In the genomic region with DNA sequence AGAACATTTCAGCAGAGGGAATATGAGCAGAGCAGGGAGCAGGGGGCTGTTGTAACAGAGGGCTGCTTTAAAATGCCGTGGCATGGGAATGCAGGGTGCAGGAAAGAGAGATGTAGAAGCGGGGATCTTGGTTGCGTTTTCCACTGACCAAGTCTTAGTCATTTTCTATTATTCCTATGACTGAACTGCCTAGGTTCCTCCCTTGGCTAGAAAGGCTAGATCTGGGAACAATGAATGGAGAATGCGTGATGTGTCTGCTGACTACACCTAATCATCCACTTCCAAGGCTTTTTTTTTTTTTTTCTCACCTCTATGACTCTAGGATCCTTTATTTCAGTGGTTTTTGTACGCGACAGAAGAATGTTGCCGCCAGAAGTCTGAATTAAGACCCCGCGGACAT, we compare ENCODE assay signal across 16 cellular contexts.
DNase-seq lines count a peak whose midpoint lies in the region; ATAC-seq, FAIRE-seq and TF ChIP-seq lines count a peak whose summit lies in the region.
"Had no signal": no experiment of that assay in that cellular context is flagged by ENCODE, and none has a peak within 500 bp of the region (broad histone marks: within the 10 kb centered on the region; RNA-seq: fewer than 3 reads in every experiment).

No MANE protein-coding gene starts in this region.

- H4K20me1 ChIP-seq in mammary epithelial cell (ENCODE audit: insufficient read depth, low read length) (no peaks in the 10 kb centered on the region), HepG2 (ENCODE audit: insufficient read depth, low read length) (no peaks in the 10 kb centered on the region)
- H4K20me1 ChIP-seq: BLaER1 treated with 17β-estradiol and CSF1 and Interleukin-3, amounts not matched to agents 10 nM and 100 nM had no signal

- 84% methylated on average over 9 of the region's 9 CpGs for WGBS in mammary epithelial cell (ENCODE audit: low coverage, missing lambda C conversion rate)
- WGBS in HepG2 (ENCODE audit: low lambda C conversion rate) = 84% methylated on average over 9 of the region's 9 CpGs

- H3K27me3 ChIP-seq in mammary epithelial cell (ENCODE audit: insufficient read depth, low read length) (no peaks in the 10 kb centered on the region), HepG2 (ENCODE audit: control insufficient read depth in 1 of 2, insufficient read depth in 2 of 2, low read length in 2 of 2) (0 out of 5 replicates have a peak, but pooled peaks cover 0 to 4% of the 10 kb centered on the region in 2 experiments), parathyroid adenoma (ENCODE audit: control insufficient read depth, insufficient read depth, low read length) (no peaks in the 10 kb centered on the region)
- H3K27me3 ChIP-seq: BLaER1 treated with 17β-estradiol and CSF1 and Interleukin-3, amounts not matched to agents 10 nM and 100 nM had no signal

- no peak for TF ChIP-seq POLR2A in HepG2 (IDR thresholded peaks at IDR 0.05; ENCODE audit: insufficient read depth in 1 of 2, low read depth in 2 of 2, low read length in 2 of 2)

- H3K79me2 ChIP-seq in mammary epithelial cell (ENCODE audit: insufficient read depth, low read length) (no peaks in the 10 kb centered on the region), HepG2 (ENCODE audit: insufficient read depth, low read length) (no peaks in the 10 kb centered on the region), parathyroid adenoma (no peaks in the 10 kb centered on the region)

- no peak overlapping the region for H3K4me3 ChIP-seq in mammary epithelial cell (replicated peaks in 1 of 3; ENCODE audit: insufficient read depth in 1 of 3, low read depth in 2 of 3, low read length in 3 of 3)
- H3K4me3 ChIP-seq in HepG2 (replicated peaks in 1 of 3; ENCODE audit: insufficient read depth in 1 of 3, low read depth in 2 of 3, low read length in 3 of 3) = no peak overlapping the region
- H3K4me3 ChIP-seq in parathyroid adenoma (ENCODE audit: low read depth, low read length) = no peak overlapping the region
- H3K4me3 ChIP-seq: BLaER1 treated with 17β-estradiol and CSF1 and Interleukin-3, amounts not matched to agents 10 nM and 100 nM; GM23248 had no signal

- H3K36me3 ChIP-seq in mammary epithelial cell (ENCODE audit: insufficient read depth, low read length) = no peaks in the 10 kb centered on the region
- no peaks in the 10 kb centered on the region for H3K36me3 ChIP-seq in HepG2 (replicated peaks in 1 of 2; ENCODE audit: control insufficient read depth in 1 of 2, insufficient read depth in 2 of 2, low read length in 2 of 2)
- peaks cover 4% of the 10 kb centered on the region for H3K36me3 ChIP-seq in parathyroid adenoma (ENCODE audit: control insufficient read depth, insufficient read depth, low read length)

- BruUV-seq in MCF 10A (replicated peaks; lab: Mats Ljungman, UMichigan) (no TSS peak), mammary epithelial cell (replicated peaks; lab: Mats Ljungman, UMichigan) (no TSS peak), HepG2 (replicated peaks; lab: Mats Ljungman, UMichigan) (no TSS peak)

- peak overlapping the region; percentile 67 for H3K27ac Mint-ChIP-seq in MCF 10A (ENCODE audit: low read depth, unreplicated experiment)
- H3K27ac Mint-ChIP-seq in activated naive CD4-positive, alpha-beta T cell treated with anti-CD3 and anti-CD28 coated beads, Interleukin-2, amount 10 ng/mL, durations not matched to agents 7 days and 5 days = no peak overlapping the region
- H3K27ac Mint-ChIP-seq: CD4-positive, alpha-beta T cell had no signal

- no peak overlapping the region for H2AFZ ChIP-seq in mammary epithelial cell (ENCODE audit: low read depth, low read length)
- no peak overlapping the region for H2AFZ ChIP-seq in HepG2 (ENCODE audit: low read length)
- no peak overlapping the region for H2AFZ ChIP-seq in parathyroid adenoma
- H2AFZ ChIP-seq: GM23248 had no signal

- intact Hi-C loops in MCF 10A (cut with micrococcal nuclease) = no loop called here
- intact Hi-C loops in mammary epithelial cell (cut with micrococcal nuclease) = no loop called here
- intact Hi-C loops in HepG2 (cut with micrococcal nuclease; ENCODE audit: unreplicated experiment) = no loop called here

- no peak for FAIRE-seq in HepG2 (lab: Jason Lieb, UNC)
- FAIRE-seq: H54 had no signal

- peaks cover 10% of the 10 kb centered on the region for H3K36me3 Mint-ChIP-seq in MCF 10A (ENCODE audit: insufficient read depth, unreplicated experiment)
- H3K36me3 Mint-ChIP-seq in activated naive CD4-positive, alpha-beta T cell treated with anti-CD3 and anti-CD28 coated beads, Interleukin-2, amount 10 ng/mL, durations not matched to agents 7 days and 5 days = no peaks in the 10 kb centered on the region

- H3K9ac ChIP-seq in mammary epithelial cell (ENCODE audit: insufficient read depth, low read length) (no peak overlapping the region), HepG2 (ENCODE audit: insufficient read depth, low read depth, low read length) (no peak overlapping the region), parathyroid adenoma (no peak overlapping the region)
- H3K9ac ChIP-seq: BLaER1 treated with 17β-estradiol and CSF1 and Interleukin-3, amounts not matched to agents 10 nM and 100 nM; GM23248 had no signal

- no peak overlapping the region for H3K27ac ChIP-seq in mammary epithelial cell (ENCODE audit: insufficient read depth, low read depth, low read length)
- no peak overlapping the region for H3K27ac ChIP-seq in HepG2 (ENCODE audit: extremely low read length, insufficient read depth, low read length)
- H3K27ac ChIP-seq in parathyroid adenoma = peak overlapping the region; percentile 96
- H3K27ac ChIP-seq: 22Rv1; BLaER1 treated with 17β-estradiol and CSF1 and Interleukin-3, amounts not matched to agents 10 nM and 100 nM; GM23248 had no signal

- TF ChIP-seq EP300 in HepG2 (IDR thresholded peaks at IDR 0.05; ENCODE audit: low read depth in 2 of 2, low read length in 2 of 2) (no peak), HepG2 (CRISPR knock-in tag; IDR thresholded peaks at IDR 0.05; ENCODE audit: borderline replicate concordance) (no peak)

- H3K4me1 ChIP-seq in mammary epithelial cell (ENCODE audit: insufficient read depth, low read length) = peaks cover 6% of the 10 kb centered on the region
- H3K4me1 ChIP-seq in HepG2 (ENCODE audit: insufficient read depth, low read length) = peaks cover 13% of the 10 kb centered on the region
- peaks cover 53% of the 10 kb centered on the region for H3K4me1 ChIP-seq in parathyroid adenoma

- no peak for DNase-seq in MCF 10A (ENCODE audit: unreplicated experiment)
- DNase-seq in mammary epithelial cell = no peak
- DNase-seq in HepG2 (ENCODE audit: low spot score) = no peak
- DNase-seq in activated CD4-positive, alpha-beta T cell treated with anti-CD3 and anti-CD28 coated beads, Interleukin-2, amount 50 U/mL, for 1 hour = no peak
- DNase-seq in activated naive CD4-positive, alpha-beta T cell treated with anti-CD3 and anti-CD28 coated beads, Interleukin-2, amount 10 ng/mL, durations not matched to agents 7 days and 5 days = no peak
- DNase-seq in NOMO-1 treated with DMSO at 0.1 percent for 48 hours (lab: John Stamatoyannopoulos, UW; ENCODE audit: unreplicated experiment) = no peak
- DNase-seq: Calu3; CD4-positive, alpha-beta T cell; DMS 273 treated with DMSO at 0.1 percent for 48 hours; GM23248 had no signal

- no peak for TF ChIP-seq RAD21 in HepG2 (CRISPR knock-in tag; IDR thresholded peaks at IDR 0.05)

- ATAC-seq in HepG2 (peak; percentile 35; the same call in 2 of the 3 replicates), GM21619 (IDR thresholded peaks at IDR 0.05; ENCODE audit: unreplicated experiment) (no peak)
- ATAC-seq: HCT116 had no signal

- POLR2A ChIA-PET in MCF 10A (lab: Yijun Ruan, JAX) (no interaction called here), HepG2 (lab: Yijun Ruan, JAX) (no interaction called here)

- no peaks in the 10 kb centered on the region for H3K27me3 Mint-ChIP-seq in MCF 10A (ENCODE audit: insufficient read depth, unreplicated experiment)
- H3K27me3 Mint-ChIP-seq in activated naive CD4-positive, alpha-beta T cell treated with anti-CD3 and anti-CD28 coated beads, Interleukin-2, amount 10 ng/mL, durations not matched to agents 7 days and 5 days = no peaks in the 10 kb centered on the region
- H3K27me3 Mint-ChIP-seq: CD4-positive, alpha-beta T cell had no signal

- peaks cover 5% of the 10 kb centered on the region for H3K9me3 Mint-ChIP-seq in MCF 10A (ENCODE audit: unreplicated experiment)
- peaks cover 5% of the 10 kb centered on the region for H3K9me3 Mint-ChIP-seq in activated naive CD4-positive, alpha-beta T cell treated with anti-CD3 and anti-CD28 coated beads, Interleukin-2, amount 10 ng/mL, durations not matched to agents 7 days and 5 days
- H3K9me3 Mint-ChIP-seq: CD4-positive, alpha-beta T cell had no signal

- H3K4me1 Mint-ChIP-seq in MCF 10A (ENCODE audit: insufficient read depth, unreplicated experiment) = peaks cover 37% of the 10 kb centered on the region
- H3K4me1 Mint-ChIP-seq in activated naive CD4-positive, alpha-beta T cell treated with anti-CD3 and anti-CD28 coated beads, Interleukin-2, amount 10 ng/mL, durations not matched to agents 7 days and 5 days = peaks cover 7% of the 10 kb centered on the region

- H3K4me2 ChIP-seq in mammary epithelial cell (ENCODE audit: insufficient read depth, low read depth, low read length) (no peak overlapping the region), HepG2 (ENCODE audit: low read depth, low read length) (no peak overlapping the region), parathyroid adenoma (ENCODE audit: low read length) (no peak overlapping the region)
- H3K4me2 ChIP-seq: BLaER1 treated with 17β-estradiol and CSF1 and Interleukin-3, amounts not matched to agents 10 nM and 100 nM had no signal

- dilution Hi-C loops in mammary epithelial cell (cut with HindIII; ENCODE audit: low sequenced_read_pairs) = no loop called here

- in situ Hi-C loops in mammary epithelial cell (cut with MboI; ENCODE audit: low sequenced_read_pairs in 2 of 2) = no loop called here
- in situ Hi-C loops in HepG2 (cut with HindIII; ENCODE audit: extremely low pct_ligation_motif_present, low pct_unique_long_range_greater_than_20kb) = no loop called here

- H3K9me3 ChIP-seq in mammary epithelial cell (replicated peaks; ENCODE audit: insufficient read depth, low read length) (no peaks in the 10 kb centered on the region), HepG2 (ENCODE audit: low read length) (no peaks in the 10 kb centered on the region), parathyroid adenoma (ENCODE audit: control insufficient read depth, low read length) (peaks cover 12% of the 10 kb centered on the region)

- CTCF ChIA-PET in MCF 10A (lab: Yijun Ruan, JAX) = interaction anchor here (0.6 kb wide), 1 partner anchor 425 kb away, joined by 3 read pairs; no protein-coding TSS in a partner anchor
- CTCF ChIA-PET in mammary epithelial cell (lab: Charles Lee; ENCODE audit: low non-redundant PET) = no interaction called here
- CTCF ChIA-PET in HepG2 (lab: Yijun Ruan, JAX; ENCODE audit: low intra/inter-chr PET ratio, low total read pairs) = no interaction called here
- CTCF ChIA-PET in activated naive CD4-positive, alpha-beta T cell treated with anti-CD3 and anti-CD28 coated beads, Interleukin-2, amount 10 ng/mL, durations not matched to agents 7 days and 5 days (lab: Charles Lee) = no interaction called here

- TF ChIP-seq CTCF in MCF 10A (IDR thresholded peaks at IDR 0.05; ENCODE audit: unreplicated experiment) (no peak), mammary epithelial cell (conservative IDR thresholded peaks at IDR 0.05 in 1 of 2, IDR thresholded peaks at IDR 0.05 in 1 of 2; ENCODE audit: extremely low read depth in 1 of 2, insufficient read depth in 1 of 2, low read depth in 1 of 2, low read length in 2 of 2) (no peak), HepG2 (CRISPR knock-in tag; IDR thresholded peaks at IDR 0.05) (no peak), parathyroid adenoma (IDR thresholded peaks at IDR 0.05) (no peak)

- no peak overlapping the region for H3K4me3 Mint-ChIP-seq in MCF 10A (ENCODE audit: unreplicated experiment)
- no peak overlapping the region for H3K4me3 Mint-ChIP-seq in activated naive CD4-positive, alpha-beta T cell treated with anti-CD3 and anti-CD28 coated beads, Interleukin-2, amount 10 ng/mL, durations not matched to agents 7 days and 5 days
- H3K4me3 Mint-ChIP-seq: CD4-positive, alpha-beta T cell had no signal
